ENCODE assay signal across 34 cellular contexts in genomic region chr20:15542655-15543054, GRCh38.
DNase-seq lines count a peak whose midpoint lies in the region; ATAC-seq, FAIRE-seq and TF ChIP-seq lines count a peak whose summit lies in the region.
"Had no signal": no experiment of that assay in that cellular context is flagged by ENCODE, and none has a peak within 500 bp of the region (broad histone marks: within the 10 kb centered on the region; RNA-seq: fewer than 3 reads in every experiment).

No MANE protein-coding gene starts in this region.

- POLR2A ChIA-PET in HepG2 (lab: Yijun Ruan, JAX): no interaction called here
- POLR2A ChIA-PET in A549 (lab: Yijun Ruan, JAX): no interaction called here
- POLR2A ChIA-PET in K562 (lab: Yijun Ruan, JAX): no interaction called here

- H3K27me3 ChIP-seq in HepG2 (ENCODE audit: control insufficient read depth in 1 of 2, insufficient read depth in 2 of 2, low read length in 2 of 2): no peaks in the 10 kb centered on the region
- no peaks in the 10 kb centered on the region for H3K27me3 ChIP-seq in right lobe of liver
- H3K27me3 ChIP-seq in K562 (ENCODE audit: control insufficient read depth in 2 of 2, insufficient read depth in 2 of 2, low read length in 2 of 2): no peaks in the 10 kb centered on the region
- H3K27me3 ChIP-seq in osteoblast (ENCODE audit: insufficient read depth, low read length): no peaks in the 10 kb centered on the region
- H3K27me3 ChIP-seq: BE2C; BLaER1; BLaER1 treated with 17β-estradiol and CSF1 and Interleukin-3, amounts not matched to agents 10 nM and 100 nM had no signal

- H3K4me2 ChIP-seq in HepG2 (ENCODE audit: low read depth, low read length) (no peak overlapping the region), A549 (no peak overlapping the region), K562 (ENCODE audit: insufficient read depth, low read length) (no peak overlapping the region), osteoblast (ENCODE audit: insufficient read depth, low read length) (no peak overlapping the region)
- H3K4me2 ChIP-seq: BLaER1; BLaER1 treated with 17β-estradiol and CSF1 and Interleukin-3, amounts not matched to agents 10 nM and 100 nM had no signal

- TF ChIP-seq RAD21 in HepG2 (CRISPR knock-in tag; IDR thresholded peaks at IDR 0.05) (no peak), A549 (conservative IDR thresholded peaks at IDR 0.05 in 1 of 2, IDR thresholded peaks at IDR 0.05 in 1 of 2) (no peak), K562 (CRISPR knock-in tag; conservative IDR thresholded peaks at IDR 0.05 in 1 of 2, IDR thresholded peaks at IDR 0.05 in 1 of 2) (no peak)

- H2AFZ ChIP-seq in HepG2 (ENCODE audit: low read length) (no peak overlapping the region), K562 (ENCODE audit: low read depth, low read length) (no peak overlapping the region), osteoblast (ENCODE audit: low read length) (no peak overlapping the region)

- H3K9ac ChIP-seq in HepG2 (ENCODE audit: insufficient read depth, low read depth, low read length) (no peak overlapping the region), K562 (ENCODE audit: insufficient read depth in 1 of 2, low read depth in 2 of 2, low read length in 2 of 2) (no peak overlapping the region)
- H3K9ac ChIP-seq: BLaER1; BLaER1 treated with 17β-estradiol and CSF1 and Interleukin-3, amounts not matched to agents 10 nM and 100 nM had no signal

- intact Hi-C loops in HepG2 (cut with micrococcal nuclease; ENCODE audit: unreplicated experiment) (no loop called here), right lobe of liver (cut with DNase I) (no loop called here), K562 (cut with micrococcal nuclease) (no loop called here), posterior vena cava (cut with DNase I) (no loop called here)

- H3K9me1 ChIP-seq in K562 (ENCODE audit: control insufficient read depth, insufficient read depth, low read length): no peaks in the 10 kb centered on the region

- CTCF ChIA-PET in HepG2 (lab: Yijun Ruan, JAX; ENCODE audit: low intra/inter-chr PET ratio, low total read pairs): no interaction called here
- CTCF ChIA-PET in A549 (lab: Yijun Ruan, JAX): no interaction called here
- CTCF ChIA-PET in K562 (lab: Yijun Ruan, JAX; ENCODE audit: low intra/inter-chr PET ratio): no interaction called here

- ATAC-seq in HepG2 (no peak), right lobe of liver (no peak), A549 (no peak), K562 (no peak), HG02798 (IDR thresholded peaks at IDR 0.05; ENCODE audit: poor library complexity, unreplicated experiment) (no peak)
- ATAC-seq: CD8-positive, alpha-beta T cell had no signal

- whole genome bisulfite sequencing in HepG2 (ENCODE audit: low lambda C conversion rate): 21% methylated on average over 5 of the region's 5 CpGs
- WGBS in right lobe of liver (ENCODE audit: insufficient coverage, low coverage, low lambda C conversion rate, missing lambda C conversion rate): 71% methylated on average over 1 of the region's 5 CpGs
- WGBS in A549 (ENCODE audit: missing lambda C conversion rate): 17% methylated on average over 5 of the region's 5 CpGs
- 4% methylated on average over 4 of the region's 5 CpGs for WGBS in K562 (ENCODE audit: insufficient coverage, low coverage, missing lambda C conversion rate)

- H3K9me3 ChIP-seq in HepG2 (ENCODE audit: low read length): peaks cover 94% of the 10 kb centered on the region
- no peaks in the 10 kb centered on the region for H3K9me3 ChIP-seq in right lobe of liver
- peaks cover 5% of the 10 kb centered on the region for H3K9me3 ChIP-seq in A549
- H3K9me3 ChIP-seq in K562 (replicated peaks; ENCODE audit: control insufficient read depth, insufficient read depth, low read depth, low read length): no peaks in the 10 kb centered on the region
- no peaks in the 10 kb centered on the region for H3K9me3 ChIP-seq in osteoblast (ENCODE audit: low read depth, low read length)
- H3K9me3 ChIP-seq: BE2C, Caco-2 had no signal

- DNase-seq in HepG2 (ENCODE audit: low spot score) (no peak), right lobe of liver (no peak), A549 (ENCODE audit: low read depth in 1 of 2, low spot score in 1 of 2) (no peak), K562 (ENCODE audit: extremely low read depth in 1 of 4, low spot score in 3 of 4) (no peak), osteoblast (ENCODE audit: insufficient read length, low spot score, missing footprints) (peak; percentile 21), posterior vena cava (ENCODE audit: low spot score) (no peak), GM19239 (ENCODE audit: insufficient read length, low spot score) (no peak)
- DNase-seq: 8988T; ACHN; AML-193; BE2C; C1 segment of cervical spinal cord; Caco-2; Calu3; CD4-positive, alpha-beta memory T cell; CD4-positive, alpha-beta T cell; CD4-positive, CD25-positive, alpha-beta regulatory T cell; CD8-positive, alpha-beta memory T cell; CD8-positive, alpha-beta T cell; COR-L47; DMS 273 treated with DMSO at 0.1 percent for 48 hours; DMS153; DMS53; DMS79; DMS79 treated with DMSO at 0.1 percent for 48 hours; DND-41; EL had no signal

- no peaks in the 10 kb centered on the region for H3K79me2 ChIP-seq in HepG2 (ENCODE audit: insufficient read depth, low read length)
- H3K79me2 ChIP-seq in K562 (ENCODE audit: control insufficient read depth, insufficient read depth, low read length): no peaks in the 10 kb centered on the region
- H3K79me2 ChIP-seq in osteoblast (ENCODE audit: insufficient read depth, low read length): no peaks in the 10 kb centered on the region

- no peaks in the 10 kb centered on the region for H3K36me3 ChIP-seq in HepG2 (replicated peaks in 1 of 2; ENCODE audit: control insufficient read depth in 1 of 2, insufficient read depth in 2 of 2, low read length in 2 of 2)
- H3K36me3 ChIP-seq in right lobe of liver: no peaks in the 10 kb centered on the region
- H3K36me3 ChIP-seq in K562 (ENCODE audit: control insufficient read depth, insufficient read depth, low read length): no peaks in the 10 kb centered on the region
- no peaks in the 10 kb centered on the region for H3K36me3 ChIP-seq in osteoblast (ENCODE audit: insufficient read depth, low read length)
- H3K36me3 ChIP-seq: BE2C; BLaER1; BLaER1 treated with 17β-estradiol and CSF1 and Interleukin-3, amounts not matched to agents 10 nM and 100 nM had no signal

- TF ChIP-seq POLR2A in HepG2 (IDR thresholded peaks at IDR 0.05; ENCODE audit: insufficient read depth in 1 of 2, low read depth in 2 of 2, low read length in 2 of 2) (no peak), right lobe of liver (IDR thresholded peaks at IDR 0.05) (no peak), A549 (IDR thresholded peaks at IDR 0.05; ENCODE audit: low read length) (no peak), K562 (conservative IDR thresholded peaks at IDR 0.05) (no peak)

- H3K27ac ChIP-seq in HepG2 (ENCODE audit: extremely low read length, insufficient read depth, low read length) (no peak overlapping the region), right lobe of liver (no peak overlapping the region), A549 (no peak overlapping the region), K562 (ENCODE audit: extremely low read depth, low read depth, low read length) (no peak overlapping the region), osteoblast (ENCODE audit: low read depth, low read length) (no peak overlapping the region)
- H3K27ac ChIP-seq: 22Rv1; BLaER1; BLaER1 treated with 17β-estradiol and CSF1 and Interleukin-3, amounts not matched to agents 10 nM and 100 nM; C4-2B had no signal

- BruUV-seq in HepG2 (replicated peaks; lab: Mats Ljungman, UMichigan) (no TSS peak), K562 (replicated peaks; lab: Mats Ljungman, UMichigan) (no TSS peak)

- TF ChIP-seq CTCF in HepG2 (CRISPR knock-in tag; IDR thresholded peaks at IDR 0.05): no peak
- TF ChIP-seq CTCF in right lobe of liver (IDR thresholded peaks at IDR 0.05): no peak
- TF ChIP-seq CTCF in A549 (IDR thresholded peaks at IDR 0.05): no peak
- no peak for TF ChIP-seq CTCF in K562 (IDR thresholded peaks at IDR 0.05 in 2 of 3, conservative IDR thresholded peaks at IDR 0.05 in 1 of 3; ENCODE audit: insufficient read depth in 2 of 3, low read depth in 1 of 3, low read length in 3 of 3)
- no peak for TF ChIP-seq CTCF in osteoblast (IDR thresholded peaks at IDR 0.05; ENCODE audit: extremely low read depth, low read depth, low read length)

- H4K20me1 ChIP-seq in HepG2 (ENCODE audit: insufficient read depth, low read length) (no peaks in the 10 kb centered on the region), K562 (replicated peaks; ENCODE audit: control insufficient read depth, insufficient read depth, low read length) (no peaks in the 10 kb centered on the region), osteoblast (ENCODE audit: insufficient read depth, low read length) (no peaks in the 10 kb centered on the region)
- H4K20me1 ChIP-seq: BLaER1; BLaER1 treated with 17β-estradiol and CSF1 and Interleukin-3, amounts not matched to agents 10 nM and 100 nM had no signal

- no peak for TF ChIP-seq EP300 in HepG2 (IDR thresholded peaks at IDR 0.05; ENCODE audit: low read depth in 2 of 2, low read length in 2 of 2)
- TF ChIP-seq EP300 in HepG2 (CRISPR knock-in tag; IDR thresholded peaks at IDR 0.05; ENCODE audit: borderline replicate concordance): no peak
- no peak for TF ChIP-seq EP300 in A549 (IDR thresholded peaks at IDR 0.05)
- no peak for TF ChIP-seq EP300 in K562 (IDR thresholded peaks at IDR 0.05; ENCODE audit: low read length)

- in situ Hi-C loops in HepG2 (cut with HindIII; ENCODE audit: extremely low pct_ligation_motif_present, low pct_unique_long_range_greater_than_20kb) (no loop called here), K562 (cut with MboI) (no loop called here)

- H3K4me1 ChIP-seq in HepG2 (ENCODE audit: insufficient read depth, low read length): no peaks in the 10 kb centered on the region
- H3K4me1 ChIP-seq in right lobe of liver: no peaks in the 10 kb centered on the region
- H3K4me1 ChIP-seq in A549: no peaks in the 10 kb centered on the region
- H3K4me1 ChIP-seq in K562 (replicated peaks in 1 of 2; ENCODE audit: control insufficient read depth in 2 of 2, insufficient read depth in 2 of 2, low read length in 2 of 2): no peaks in the 10 kb centered on the region
- no peaks in the 10 kb centered on the region for H3K4me1 ChIP-seq in osteoblast (ENCODE audit: insufficient read depth, low read length)
- H3K4me1 ChIP-seq: BE2C; BLaER1; BLaER1 treated with 17β-estradiol and CSF1 and Interleukin-3, amounts not matched to agents 10 nM and 100 nM had no signal

- FAIRE-seq in HepG2 (lab: Jason Lieb, UNC) (no peak), A549 (lab: Jason Lieb, UNC) (no peak), K562 (lab: Jason Lieb, UNC) (no peak), GM19239 (lab: Jason Lieb, UNC) (no peak)
- FAIRE-seq: A204.1, D721Med had no signal

- H3K4me3 ChIP-seq in HepG2 (replicated peaks in 1 of 3; ENCODE audit: insufficient read depth in 1 of 3, low read depth in 2 of 3, low read length in 3 of 3): no peak overlapping the region
- H3K4me3 ChIP-seq in right lobe of liver: no peak overlapping the region
- H3K4me3 ChIP-seq in A549: no peak overlapping the region
- no peak overlapping the region for H3K4me3 ChIP-seq in K562
- H3K4me3 ChIP-seq in osteoblast (ENCODE audit: insufficient read depth, low read length): no peak overlapping the region
- H3K4me3 ChIP-seq: BLaER1; BLaER1 treated with 17β-estradiol and CSF1 and Interleukin-3, amounts not matched to agents 10 nM and 100 nM had no signal

TF ChIP-seq in K562, 482 proteins besides CTCF, POLR2A, EP300 and RAD21 (continues in another document):
- no peak for TF ChIP-seq ZNF217 (CRISPR knock-in tag; IDR thresholded peaks at IDR 0.05)

Comparison
In these comparisons a context has a peak if more than half of its experiments do, and no peak if none do; other contexts are left out.
1. Of the 241 proteins assayed by ChIP-seq in both HepG2 and K562: peak only in HepG2: RAD51; only in K562: TFE3; in both: none; in neither: 239.